Comparison of ENCODE assay signal across 13 cellular contexts in the genomic region with DNA sequence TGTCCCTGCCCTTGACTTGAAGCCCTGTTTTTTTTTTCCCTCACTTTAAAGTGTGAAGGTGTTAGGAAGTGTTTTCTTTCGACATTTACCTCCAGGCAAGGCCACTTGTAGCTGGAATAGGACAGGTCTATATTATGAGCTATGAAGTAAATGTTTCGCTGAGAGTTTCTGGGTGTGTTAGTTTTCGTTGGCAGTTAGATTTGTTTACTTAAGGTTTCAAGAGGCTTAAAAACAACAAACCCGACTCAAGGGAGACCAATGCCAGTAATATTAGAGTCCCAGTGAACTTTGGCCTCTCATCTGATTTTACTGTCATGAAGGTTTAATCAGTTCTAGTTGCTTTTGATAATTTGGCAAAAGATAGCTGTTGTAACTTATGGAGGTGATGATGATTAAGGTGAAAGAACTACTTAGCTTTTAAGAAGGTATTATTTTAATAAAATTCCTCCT. TPM values are rescaled to one million over a fixed set of nuclear protein-coding genes. Genes with fewer than 3 reads are reported as not detected.
DNase-seq lines count a peak whose midpoint lies in the region; ATAC-seq and FAIRE-seq lines count a peak whose summit lies in the region.
"Had no signal": no experiment of that assay in that cellular context is flagged by ENCODE, and none has a peak within 500 bp of the region (broad histone marks: within the 10 kb centered on the region; RNA-seq: fewer than 3 reads in every experiment).

No MANE protein-coding gene starts in this region.

- no peak overlapping the region for H2BK15ac ChIP-seq in mesenchymal stem cell (ENCODE audit: low read depth, poor library complexity, severe bottlenecking)

- no peak overlapping the region for H2BK120ac ChIP-seq in mesenchymal stem cell (ENCODE audit: low read depth, low read length)

- H3K36me3 ChIP-seq in mesenchymal stem cell (ENCODE audit: control insufficient read depth in 1 of 2, insufficient read depth in 2 of 2, low read depth in 1 of 2, low read length in 2 of 2), result no peaks in the 10 kb centered on the region
- H3K36me3 ChIP-seq: left ventricle myocardium inferior, suprapubic skin had no signal

- no peak overlapping the region for H4K8ac ChIP-seq in mesenchymal stem cell (ENCODE audit: low read length)

- FAIRE-seq in colon (lab: Jason Lieb, UNC), result peak; percentile 75

- no peak overlapping the region for H2BK12ac ChIP-seq in mesenchymal stem cell (ENCODE audit: low read length in 2 of 2)

- H2BK5ac ChIP-seq in mesenchymal stem cell (ENCODE audit: low read depth, low read length, poor library complexity, severe bottlenecking), result no peak overlapping the region

- no peak overlapping the region for H3K9ac ChIP-seq in mesenchymal stem cell (ENCODE audit: low read length)
- H3K9ac ChIP-seq: SK-N-SH had no signal

- H2AFZ ChIP-seq in mesenchymal stem cell (ENCODE audit: low read depth, low read length), result no peak overlapping the region

- H3K27ac ChIP-seq in mesenchymal stem cell (ENCODE audit: low read length, poor library complexity, severe bottlenecking), result peak overlapping the region; percentile 26
- H3K27ac ChIP-seq: left ventricle myocardium inferior, suprapubic skin had no signal

- H3K4me3 ChIP-seq in mesenchymal stem cell (ENCODE audit: insufficient read depth in 1 of 2, low read depth in 1 of 2, low read length in 2 of 2), result no peak overlapping the region
- H3K4me3 ChIP-seq: left ventricle myocardium inferior, suprapubic skin had no signal

- no peak overlapping the region for H3K14ac ChIP-seq in mesenchymal stem cell (ENCODE audit: low read length in 2 of 2)

- no peaks in the 10 kb centered on the region for H3K4me1 ChIP-seq in mesenchymal stem cell (ENCODE audit: control insufficient read depth, insufficient read depth, low read depth, low read length)
- H3K4me1 ChIP-seq: left ventricle myocardium inferior had no signal

- H3K4ac ChIP-seq in mesenchymal stem cell (ENCODE audit: low read depth in 1 of 2, low read length in 2 of 2), result no peak overlapping the region

- ATAC-seq in HG02885 (IDR thresholded peaks at IDR 0.05; ENCODE audit: poor library complexity, unreplicated experiment) (no peak), HG03108 (IDR thresholded peaks at IDR 0.05; ENCODE audit: unreplicated experiment) (no peak), HG03439 (IDR thresholded peaks at IDR 0.05; ENCODE audit: unreplicated experiment) (no peak), GM21360 (IDR thresholded peaks at IDR 0.05; ENCODE audit: unreplicated experiment) (no peak)

- 2% methylated on average over 4 of the region's 4 CpGs for WGBS in mesenchymal stem cell

- peak; percentile 67 for DNase-seq in DMS79 (lab: John Stamatoyannopoulos, UW)
- peak; percentile 47 for DNase-seq in NCI-H345 (lab: John Stamatoyannopoulos, UW)
- peak; percentile 54 for DNase-seq in mesenchymal stem cell
- DNase-seq: cortex of kidney, KBM-7, left ventricle myocardium inferior, SK-N-SH had no signal

- H3K4me2 ChIP-seq in mesenchymal stem cell (ENCODE audit: low read length, poor library complexity, severe bottlenecking), result peak overlapping the region; percentile 34
- H3K4me2 ChIP-seq: SK-N-SH had no signal

- peak overlapping the region in 1 of 2 experiments; percentile 21 for H3K18ac ChIP-seq in mesenchymal stem cell (ENCODE audit: low read depth in 1 of 2, low read length in 2 of 2)

- no peak overlapping the region for H3K23ac ChIP-seq in mesenchymal stem cell (ENCODE audit: low read length in 2 of 2)

- no peaks in the 10 kb centered on the region for H3K79me1 ChIP-seq in mesenchymal stem cell (replicated peaks; ENCODE audit: low read length, poor library complexity, severe bottlenecking)

- no peak overlapping the region for H2AK5ac ChIP-seq in mesenchymal stem cell (ENCODE audit: low read length, severe bottlenecking)

- no peaks in the 10 kb centered on the region for H3K9me3 ChIP-seq in mesenchymal stem cell (ENCODE audit: control insufficient read depth, low read length)
- H3K9me3 ChIP-seq: left ventricle myocardium inferior, SK-N-SH, suprapubic skin had no signal

- H4K91ac ChIP-seq in mesenchymal stem cell (ENCODE audit: low read length), result no peak overlapping the region

- no peaks in the 10 kb centered on the region for H3K27me3 ChIP-seq in mesenchymal stem cell (ENCODE audit: control insufficient read depth in 1 of 2, insufficient read depth in 1 of 2, low read length in 2 of 2)
- H3K27me3 ChIP-seq: suprapubic skin had no signal

RNA-seq across cellular contexts. Expression of a gene that starts 25.2 kb away (rescaled TPM):
- polyA plus RNA-seq in mesenchymal stem cell (2013, experiment 1 of 2), result 1.1 TPM
- polyA plus RNA-seq in mesenchymal stem cell (2013, experiment 2 of 2), result 1.4 TPM

RNA-seq across cellular contexts. Expression of a gene that starts 42.2 kb away (rescaled TPM):
- 15.0 TPM for polyA plus RNA-seq in mesenchymal stem cell (2013, experiment 1 of 2)
- 16.4 TPM for polyA plus RNA-seq in mesenchymal stem cell (2013, experiment 2 of 2)
